Comparison of ENCODE assay signal across 22 cellular contexts in genomic region chr21:23881783-23882182, GRCh38.
DNase-seq lines count a peak whose midpoint lies in the region; ATAC-seq, FAIRE-seq and TF ChIP-seq lines count a peak whose summit lies in the region.
"Had no signal": no experiment of that assay in that cellular context is flagged by ENCODE, and none has a peak within 500 bp of the region (broad histone marks: within the 10 kb centered on the region; RNA-seq: fewer than 3 reads in every experiment).

No MANE protein-coding gene starts in this region.

- ATAC-seq in pancreas (no peak), GM18907 (IDR thresholded peaks at IDR 0.05; ENCODE audit: unreplicated experiment) (no peak)
- ATAC-seq: A549, HCT116 had no signal

- no peak overlapping the region for H3K4me3 ChIP-seq in pancreas
- H3K4me3 ChIP-seq in H7 (ENCODE audit: insufficient read depth, low read depth, low read length), result no peak overlapping the region
- H3K4me3 ChIP-seq: A549, GM23248 had no signal

- WGBS in pancreas, 2 donors, result 87 to 91% methylated on average over 4 of the region's 4 CpGs

- H3K27me3 ChIP-seq in pancreas, result no peaks in the 10 kb centered on the region
- no peaks in the 10 kb centered on the region for H3K27me3 ChIP-seq in H7 (ENCODE audit: control insufficient read depth, insufficient read depth, low read length)

- H3K9me3 ChIP-seq in pancreas, result no peaks in the 10 kb centered on the region
- H3K9me3 ChIP-seq: A549 had no signal

- DNase-seq in pancreas (no peak), H7 (no peak), NCI-H69 (lab: John Stamatoyannopoulos, UW) (no peak), NCI-H2196 (lab: John Stamatoyannopoulos, UW; ENCODE audit: unreplicated experiment) (no peak)
- DNase-seq: C1 segment of cervical spinal cord; Calu3; CD4-positive, alpha-beta memory T cell; COR-L47; DMS53; DMS79 treated with DMSO at 0.1 percent for 48 hours; GM23248; H9 had no signal

- FAIRE-seq in A204.1 (lab: Jason Lieb, UNC) (peak; percentile 97), TTC549 (lab: Jason Lieb, UNC) (peak; percentile 88), endometrium (lab: Jason Lieb, UNC) (peak; percentile 86), pancreas (lab: Jason Lieb, UNC) (peak; percentile 97)
- FAIRE-seq: A549, GM12892, GM19239, H1 had no signal

- H3K27ac ChIP-seq in pancreas, result no peak overlapping the region
- H3K27ac ChIP-seq: 22Rv1, A549, GM23248 had no signal

- no peaks in the 10 kb centered on the region for H3K36me3 ChIP-seq in pancreas
- no peaks in the 10 kb centered on the region for H3K36me3 ChIP-seq in H7 (replicated peaks; ENCODE audit: control insufficient read depth, insufficient read depth, low read length)

- intact Hi-C loops in pancreas (cut with DNase I), result no loop called here

- no peaks in the 10 kb centered on the region for H3K4me1 ChIP-seq in pancreas
- H3K4me1 ChIP-seq: A549 had no signal

- TF ChIP-seq CTCF in pancreas (IDR thresholded peaks at IDR 0.05), result no peak
